Comparison of ENCODE assay signal across 25 cellular contexts in the genomic region with DNA sequence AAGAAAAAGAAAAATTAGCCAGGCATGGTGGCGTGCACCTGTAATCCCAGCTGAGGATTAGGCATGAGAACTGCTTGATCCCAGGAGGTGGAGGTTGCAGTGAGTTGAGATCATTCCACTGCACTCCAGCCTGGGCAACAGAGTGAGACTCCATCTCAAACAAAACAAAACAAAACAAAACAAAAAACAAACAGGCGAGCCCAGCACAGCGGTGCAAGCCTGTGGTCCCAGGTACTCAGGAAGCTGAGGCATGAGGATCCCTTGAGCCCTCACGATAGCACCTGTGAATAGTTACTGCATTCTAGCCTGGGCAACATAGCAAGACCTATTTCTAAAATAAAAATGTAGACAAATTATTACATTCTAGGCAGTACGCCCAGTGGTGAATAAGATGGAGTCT. TPM values are rescaled to one million over a fixed set of nuclear protein-coding genes. Genes with fewer than 3 reads are reported as not detected.
DNase-seq lines count a peak whose midpoint lies in the region; ATAC-seq, FAIRE-seq and TF ChIP-seq lines count a peak whose summit lies in the region.
"Had no signal": no experiment of that assay in that cellular context is flagged by ENCODE, and none has a peak within 500 bp of the region (broad histone marks: within the 10 kb centered on the region; RNA-seq: fewer than 3 reads in every experiment).

No MANE protein-coding gene starts in this region.

- no peak overlapping the region for H3K9ac ChIP-seq in HepG2 (ENCODE audit: insufficient read depth, low read depth, low read length)
- H3K9ac ChIP-seq: GM23248 had no signal

- POLR2A ChIA-PET in A549 (lab: Yijun Ruan, JAX) (no interaction called here), HepG2 (lab: Yijun Ruan, JAX) (no interaction called here)

- H2AFZ ChIP-seq in HepG2 (ENCODE audit: low read length): no peak overlapping the region
- H2AFZ ChIP-seq: GM23248 had no signal

- 83% methylated on average over 5 of the region's 5 CpGs for WGBS in A549 (ENCODE audit: missing lambda C conversion rate)
- 91% methylated on average over 5 of the region's 5 CpGs for WGBS in HepG2 (ENCODE audit: low lambda C conversion rate)

- in situ Hi-C loops in HepG2 (cut with HindIII; ENCODE audit: extremely low pct_ligation_motif_present, low pct_unique_long_range_greater_than_20kb): loop anchor here (5.0 kb wide), 1 partner anchor 114 kb away; no protein-coding TSS in a partner anchor

- BruUV-seq in HepG2 (replicated peaks; lab: Mats Ljungman, UMichigan): no TSS peak

- TF ChIP-seq CTCF in A549 (IDR thresholded peaks at IDR 0.05) (no peak), HL-60 (IDR thresholded peaks at IDR 0.05; ENCODE audit: insufficient read depth, low read length) (no peak), HepG2 (CRISPR knock-in tag; IDR thresholded peaks at IDR 0.05) (no peak), neutrophil (IDR thresholded peaks at IDR 0.05) (no peak)

- FAIRE-seq in A549 (lab: Jason Lieb, UNC): no peak
- no peak for FAIRE-seq in HepG2 (lab: Jason Lieb, UNC)
- FAIRE-seq: A204.1, GM12891, GM18507, H1 had no signal

- DNase-seq in A549 (ENCODE audit: low read depth in 1 of 2, low spot score in 1 of 2): no peak
- DNase-seq in HL-60 (ENCODE audit: low read depth in 1 of 2, low spot score in 1 of 2): no peak
- DNase-seq in HepG2 (ENCODE audit: low spot score): no peak
- no peak for DNase-seq in cardiac septum (ENCODE audit: low spot score)
- no peak for DNase-seq in SHP77 (lab: John Stamatoyannopoulos, UW)
- DNase-seq: ACHN; AML-193; BE2C; Calu3; CD4-positive, alpha-beta memory T cell; COR-L47; DMS79 treated with DMSO at 0.1 percent for 48 hours; GF-D8; GM23248; H7; HCEC 1CT had no signal

- H3K27me3 ChIP-seq in HL-60 (ENCODE audit: insufficient read depth, poor library complexity, severe bottlenecking) (no peaks in the 10 kb centered on the region), HepG2 (ENCODE audit: control insufficient read depth in 1 of 2, insufficient read depth in 2 of 2, low read length in 2 of 2) (no peaks in the 10 kb centered on the region), neutrophil (no peaks in the 10 kb centered on the region)
- H3K27me3 ChIP-seq: BE2C; BLaER1 treated with 17β-estradiol and CSF1 and Interleukin-3, amounts not matched to agents 10 nM and 100 nM had no signal

- CTCF ChIA-PET in A549 (lab: Yijun Ruan, JAX): interaction anchor here (0.6 to 1.3 kb wide), 3 partner anchors 9 to 118 kb away, joined by 3 to 4 read pairs (median 4); no protein-coding TSS in a partner anchor
- CTCF ChIA-PET in HepG2 (lab: Yijun Ruan, JAX; ENCODE audit: low intra/inter-chr PET ratio, low total read pairs): no interaction called here

- H3K9me3 ChIP-seq in A549 (no peaks in the 10 kb centered on the region), HepG2 (ENCODE audit: low read length) (no peaks in the 10 kb centered on the region), neutrophil (no peaks in the 10 kb centered on the region)
- H3K9me3 ChIP-seq: BE2C had no signal

- no peak for TF ChIP-seq RAD21 in A549 (conservative IDR thresholded peaks at IDR 0.05 in 1 of 2, IDR thresholded peaks at IDR 0.05 in 1 of 2)
- no peak for TF ChIP-seq RAD21 in HepG2 (CRISPR knock-in tag; IDR thresholded peaks at IDR 0.05)

- TF ChIP-seq EP300 in A549 (IDR thresholded peaks at IDR 0.05): no peak
- TF ChIP-seq EP300 in HepG2 (IDR thresholded peaks at IDR 0.05; ENCODE audit: low read depth in 2 of 2, low read length in 2 of 2): no peak
- TF ChIP-seq EP300 in HepG2 (CRISPR knock-in tag; IDR thresholded peaks at IDR 0.05; ENCODE audit: borderline replicate concordance): no peak

- peak overlapping the region; percentile 22; the same call in 2 of the 3 replicates for H3K4me2 ChIP-seq in A549
- H3K4me2 ChIP-seq in HepG2 (ENCODE audit: low read depth, low read length): no peak overlapping the region

- ATAC-seq in A549 (no peak), HepG2 (no peak), GM19395 (IDR thresholded peaks at IDR 0.05; ENCODE audit: unreplicated experiment) (no peak), HG03432 (IDR thresholded peaks at IDR 0.05; ENCODE audit: unreplicated experiment) (no peak)

- H3K27ac ChIP-seq in A549 (no peak overlapping the region), HL-60 (replicated peaks) (peak overlapping the region; percentile 89), HepG2 (ENCODE audit: extremely low read length, insufficient read depth, low read length) (no peak overlapping the region), neutrophil (peak overlapping the region; percentile 96)
- H3K27ac ChIP-seq: 22Rv1, GM23248 had no signal

- TF ChIP-seq POLR2A in A549 (IDR thresholded peaks at IDR 0.05; ENCODE audit: low read length): no peak
- no peak for TF ChIP-seq POLR2A in HepG2 (IDR thresholded peaks at IDR 0.05; ENCODE audit: insufficient read depth in 1 of 2, low read depth in 2 of 2, low read length in 2 of 2)

- H3K4me3 ChIP-seq in A549: no peak overlapping the region
- no peak overlapping the region for H3K4me3 ChIP-seq in HL-60 (replicated peaks; ENCODE audit: insufficient read depth, low read length)
- H3K4me3 ChIP-seq in HepG2 (replicated peaks in 1 of 3; ENCODE audit: insufficient read depth in 1 of 3, low read depth in 2 of 3, low read length in 3 of 3): no peak overlapping the region
- H3K4me3 ChIP-seq in neutrophil (ENCODE audit: low read depth in 1 of 2, low read length in 1 of 2): peak overlapping the region; percentile 3 to 96
- H3K4me3 ChIP-seq: BLaER1 treated with 17β-estradiol and CSF1 and Interleukin-3, amounts not matched to agents 10 nM and 100 nM; GM23248 had no signal

- intact Hi-C loops in HepG2 (cut with micrococcal nuclease; ENCODE audit: unreplicated experiment): no loop called here
- intact Hi-C loops in cardiac septum (cut with DNase I): loop anchor here (10.0 kb wide), 1 partner anchor 117 kb away; no protein-coding TSS in a partner anchor

- H4K20me1 ChIP-seq in HepG2 (ENCODE audit: insufficient read depth, low read length): peaks cover 6% of the 10 kb centered on the region

- H3K4me1 ChIP-seq in A549: peaks cover 11% of the 10 kb centered on the region; the same call in 1 of the 3 replicates
- H3K4me1 ChIP-seq in HepG2 (ENCODE audit: insufficient read depth, low read length): peaks cover 45% of the 10 kb centered on the region
- H3K4me1 ChIP-seq in neutrophil (ENCODE audit: control insufficient read depth in 1 of 2, insufficient read depth in 1 of 2, low read depth in 1 of 2, low read length in 1 of 2): peaks cover 54 to 59% of the 10 kb centered on the region in 2 experiments

- no peaks in the 10 kb centered on the region for H3K36me3 ChIP-seq in HepG2 (replicated peaks in 1 of 2; ENCODE audit: control insufficient read depth in 1 of 2, insufficient read depth in 2 of 2, low read length in 2 of 2)
- no peaks in the 10 kb centered on the region for H3K36me3 ChIP-seq in neutrophil
- H3K36me3 ChIP-seq: BE2C had no signal

- H3K79me2 ChIP-seq in HepG2 (ENCODE audit: insufficient read depth, low read length): peaks cover 14% of the 10 kb centered on the region

RNA-seq across cellular contexts. Expression of gene GAPVD1, which starts 3.5 kb away (rescaled TPM):
- 23.0 and 26.1 TPM in 2 replicates for polyA plus RNA-seq in A549 (2011; rRNA removed)
- 7.4 and 8.8 TPM in 2 replicates for polyA plus RNA-seq in A549 (2012; cell fraction: cytosol; rRNA removed)
- 9.8 and 12.5 TPM in 2 replicates for polyA plus RNA-seq in A549 (2012; cell fraction: nucleus; rRNA removed)
- 15.2 to 18.6 TPM (median 18.2 TPM) in 3 replicates for polyA plus RNA-seq in A549 (2017; fragmentation: RNase III; extraction: RNeasy Plus Mini Kit Qiagen cat#74134 plus additional on column Dnase treatment)
- 23.4 and 26.6 TPM in 2 replicates for polyA minus RNA-seq in A549 (2011; rRNA and poly(A)+ RNA removed)
- total RNA-seq in HepG2 (2016; rRNA removed; fragmentation: Illumina TruSeq; extraction: Trizol): 33.2 and 47.0 TPM in 2 replicates
- 14.6 and 17.1 TPM in 2 replicates for total RNA-seq in HepG2 (2016; cell fraction: cytosol; rRNA removed; fragmentation: Illumina TruSeq; extraction: Trizol; ENCODE audit: low read depth)
- 32.1 and 41.4 TPM in 2 replicates for total RNA-seq in HepG2 (2016; cell fraction: insoluble cytoplasmic fraction; rRNA removed; fragmentation: Illumina TruSeq; extraction: Trizol)
- total RNA-seq in HepG2 (2016; cell fraction: membrane; rRNA removed; fragmentation: Illumina TruSeq; extraction: Trizol): 14.1 and 14.7 TPM in 2 replicates
- 39.6 and 45.1 TPM in 2 replicates for total RNA-seq in HepG2 (2016; cell fraction: nucleus; rRNA removed; fragmentation: Illumina TruSeq; extraction: Trizol)
- polyA plus RNA-seq in HepG2 (2011; rRNA removed): 9.4 and 11.1 TPM in 2 replicates
- polyA plus RNA-seq in HepG2 (2011; cell fraction: cytosol; rRNA removed): 4.5 and 7.1 TPM in 2 replicates
- 15.4 and 18.2 TPM in 2 replicates for polyA plus RNA-seq in HepG2 (2011; cell fraction: nucleus; rRNA removed)
- polyA plus RNA-seq in HepG2 (2012): 14.1 and 14.6 TPM in 2 replicates
- 0.40 and 0.53 TPM in 2 replicates for polyA plus RNA-seq in HepG2 (2016; cell fraction: cytosol; fragmentation: Illumina TruSeq; extraction: Trizol; ENCODE audit: low read depth)
- polyA plus RNA-seq in HepG2 (2016; cell fraction: insoluble cytoplasmic fraction; fragmentation: Illumina TruSeq; extraction: Trizol; ENCODE audit: low read depth): 16.0 and 18.1 TPM in 2 replicates
- 1.4 and 1.7 TPM in 2 replicates for polyA plus RNA-seq in HepG2 (2016; cell fraction: membrane; fragmentation: Illumina TruSeq; extraction: Trizol; ENCODE audit: low read depth)
- polyA plus RNA-seq in HepG2 (2016; cell fraction: nucleus; fragmentation: Illumina TruSeq; extraction: Trizol; ENCODE audit: insufficient read depth, low read depth): 21.3 and 26.6 TPM in 2 replicates
- 22.4 and 55.2 TPM in 2 replicates for polyA minus RNA-seq in HepG2 (2011; rRNA and poly(A)+ RNA removed; ENCODE audit: low replicate concordance)
- 24.6 and 33.5 TPM in 2 replicates for polyA minus RNA-seq in HepG2 (2011; cell fraction: cytosol; rRNA and poly(A)+ RNA removed)
- 59.9 and 66.5 TPM in 2 replicates for polyA minus RNA-seq in HepG2 (2011; cell fraction: nucleus; rRNA and poly(A)+ RNA removed)
- total RNA-seq in cardiac septum: 31.1 TPM

RNA-seq across cellular contexts. Expression of gene HSPA5, which starts 17.0 kb away (rescaled TPM):
- polyA plus RNA-seq in A549 (2011; rRNA removed): 437 and 557 TPM in 2 replicates
- polyA plus RNA-seq in A549 (2012; cell fraction: cytosol; rRNA removed): 107 and 112 TPM in 2 replicates
- 194 and 211 TPM in 2 replicates for polyA plus RNA-seq in A549 (2012; cell fraction: nucleus; rRNA removed)
- polyA plus RNA-seq in A549 (2017; fragmentation: RNase III; extraction: RNeasy Plus Mini Kit Qiagen cat#74134 plus additional on column Dnase treatment): 227 to 254 TPM (median 245 TPM) in 3 replicates
- 218 and 240 TPM in 2 replicates for polyA minus RNA-seq in A549 (2011; rRNA and poly(A)+ RNA removed)
- 170 and 201 TPM in 2 replicates for total RNA-seq in HepG2 (2016; rRNA removed; fragmentation: Illumina TruSeq; extraction: Trizol)
- total RNA-seq in HepG2 (2016; cell fraction: cytosol; rRNA removed; fragmentation: Illumina TruSeq; extraction: Trizol; ENCODE audit: low read depth): 11.3 and 12.9 TPM in 2 replicates
- 150 and 197 TPM in 2 replicates for total RNA-seq in HepG2 (2016; cell fraction: insoluble cytoplasmic fraction; rRNA removed; fragmentation: Illumina TruSeq; extraction: Trizol)
- total RNA-seq in HepG2 (2016; cell fraction: membrane; rRNA removed; fragmentation: Illumina TruSeq; extraction: Trizol): 29.2 and 35.2 TPM in 2 replicates
- total RNA-seq in HepG2 (2016; cell fraction: nucleus; rRNA removed; fragmentation: Illumina TruSeq; extraction: Trizol): 348 and 388 TPM in 2 replicates
- polyA plus RNA-seq in HepG2 (2011; rRNA removed): 187 and 206 TPM in 2 replicates
- polyA plus RNA-seq in HepG2 (2011; cell fraction: cytosol; rRNA removed): 150 and 201 TPM in 2 replicates
- polyA plus RNA-seq in HepG2 (2011; cell fraction: nucleus; rRNA removed): 105 and 114 TPM in 2 replicates
- 378 and 476 TPM in 2 replicates for polyA plus RNA-seq in HepG2 (2012)
- 23.2 and 24.9 TPM in 2 replicates for polyA plus RNA-seq in HepG2 (2016; cell fraction: cytosol; fragmentation: Illumina TruSeq; extraction: Trizol; ENCODE audit: low read depth)
- 263 and 283 TPM in 2 replicates for polyA plus RNA-seq in HepG2 (2016; cell fraction: insoluble cytoplasmic fraction; fragmentation: Illumina TruSeq; extraction: Trizol; ENCODE audit: low read depth)
- polyA plus RNA-seq in HepG2 (2016; cell fraction: membrane; fragmentation: Illumina TruSeq; extraction: Trizol; ENCODE audit: low read depth): 33.1 and 41.5 TPM in 2 replicates
- 733 and 789 TPM in 2 replicates for polyA plus RNA-seq in HepG2 (2016; cell fraction: nucleus; fragmentation: Illumina TruSeq; extraction: Trizol; ENCODE audit: insufficient read depth, low read depth)
- polyA minus RNA-seq in HepG2 (2011; rRNA and poly(A)+ RNA removed; ENCODE audit: low replicate concordance): 133 and 284 TPM in 2 replicates
- 290 and 324 TPM in 2 replicates for polyA minus RNA-seq in HepG2 (2011; cell fraction: cytosol; rRNA and poly(A)+ RNA removed)
- polyA minus RNA-seq in HepG2 (2011; cell fraction: nucleus; rRNA and poly(A)+ RNA removed): 124 and 160 TPM in 2 replicates
- total RNA-seq in cardiac septum: 284 TPM

RNA-seq across cellular contexts. Expression of gene RABEPK, which starts 57.8 kb away (rescaled TPM):
- 50.1 and 53.5 TPM in 2 replicates for polyA plus RNA-seq in A549 (2011; rRNA removed)
- 67.9 and 68.8 TPM in 2 replicates for polyA plus RNA-seq in A549 (2012; cell fraction: cytosol; rRNA removed)
- 36.1 and 37.4 TPM in 2 replicates for polyA plus RNA-seq in A549 (2012; cell fraction: nucleus; rRNA removed)
- polyA plus RNA-seq in A549 (2017; fragmentation: RNase III; extraction: RNeasy Plus Mini Kit Qiagen cat#74134 plus additional on column Dnase treatment): 41.9 to 44.9 TPM (median 43.0 TPM) in 3 replicates
- polyA minus RNA-seq in A549 (2011; rRNA and poly(A)+ RNA removed): 25.5 and 36.4 TPM in 2 replicates
- total RNA-seq in HepG2 (2016; rRNA removed; fragmentation: Illumina TruSeq; extraction: Trizol): 90.0 and 103 TPM in 2 replicates
- total RNA-seq in HepG2 (2016; cell fraction: cytosol; rRNA removed; fragmentation: Illumina TruSeq; extraction: Trizol; ENCODE audit: low read depth): 53.4 and 72.5 TPM in 2 replicates
- 93.4 and 96.8 TPM in 2 replicates for total RNA-seq in HepG2 (2016; cell fraction: insoluble cytoplasmic fraction; rRNA removed; fragmentation: Illumina TruSeq; extraction: Trizol)
- 85.0 and 123 TPM in 2 replicates for total RNA-seq in HepG2 (2016; cell fraction: membrane; rRNA removed; fragmentation: Illumina TruSeq; extraction: Trizol)
- 41.3 and 42.3 TPM in 2 replicates for total RNA-seq in HepG2 (2016; cell fraction: nucleus; rRNA removed; fragmentation: Illumina TruSeq; extraction: Trizol)
- 61.1 and 75.5 TPM in 2 replicates for polyA plus RNA-seq in HepG2 (2011; rRNA removed)
- 64.3 and 75.5 TPM in 2 replicates for polyA plus RNA-seq in HepG2 (2011; cell fraction: cytosol; rRNA removed)
- 34.1 and 38.7 TPM in 2 replicates for polyA plus RNA-seq in HepG2 (2011; cell fraction: nucleus; rRNA removed)
- 49.1 and 54.5 TPM in 2 replicates for polyA plus RNA-seq in HepG2 (2012)
- polyA plus RNA-seq in HepG2 (2016; cell fraction: cytosol; fragmentation: Illumina TruSeq; extraction: Trizol; ENCODE audit: low read depth): 46.9 and 76.5 TPM in 2 replicates
- 89.7 and 90.2 TPM in 2 replicates for polyA plus RNA-seq in HepG2 (2016; cell fraction: insoluble cytoplasmic fraction; fragmentation: Illumina TruSeq; extraction: Trizol; ENCODE audit: low read depth)
- 64.9 and 87.8 TPM in 2 replicates for polyA plus RNA-seq in HepG2 (2016; cell fraction: membrane; fragmentation: Illumina TruSeq; extraction: Trizol; ENCODE audit: low read depth)
- 63.0 and 63.2 TPM in 2 replicates for polyA plus RNA-seq in HepG2 (2016; cell fraction: nucleus; fragmentation: Illumina TruSeq; extraction: Trizol; ENCODE audit: insufficient read depth, low read depth)
- polyA minus RNA-seq in HepG2 (2011; rRNA and poly(A)+ RNA removed; ENCODE audit: low replicate concordance): 38.7 and 63.4 TPM in 2 replicates
- polyA minus RNA-seq in HepG2 (2011; cell fraction: cytosol; rRNA and poly(A)+ RNA removed): 18.4 and 19.4 TPM in 2 replicates
- polyA minus RNA-seq in HepG2 (2011; cell fraction: nucleus; rRNA and poly(A)+ RNA removed): 12.0 and 14.9 TPM in 2 replicates
- 9.4 TPM for total RNA-seq in cardiac septum

Comparison
In these comparisons a context has a peak if more than half of its experiments do, and no peak if none do; other contexts are left out.
1. H3K27ac ChIP-seq: peak in HL-60 (single experiment) and neutrophil (single experiment); none in A549 (0 of 2) and HepG2 (single experiment).
2. H3K4me3 ChIP-seq: peak in neutrophil (2 of 2); none in A549 (single experiment), HL-60 (single experiment) and HepG2 (0 of 3).